ENCODE assay signal across 7 cellular contexts in genomic region chr1:121271143-121271715, GRCh38.
DNase-seq lines count a peak whose midpoint lies in the region; ATAC-seq, FAIRE-seq and TF ChIP-seq lines count a peak whose summit lies in the region.
"Not testable (repeated sequence)": the region's sequence is repeated elsewhere in the genome, so short reads cannot be mapped to it uniquely, and the experiment has no call there.

No MANE protein-coding gene starts in this region.

- H3K4me1 ChIP-seq in GM12878 (ENCODE audit: control insufficient read depth, insufficient read depth, low read length) = not testable (repeated sequence)

- not testable (repeated sequence) for H3K36me3 ChIP-seq in GM12878 (ENCODE audit: control insufficient read depth in 2 of 2, insufficient read depth in 2 of 2, low read length in 1 of 2)

- H3K79me2 ChIP-seq in GM12878 (ENCODE audit: control insufficient read depth, insufficient read depth, low read length) = not testable (repeated sequence)

- not testable (repeated sequence) for BruUV-seq in GM12878 (replicated peaks; lab: Mats Ljungman, UMichigan)

- peak; percentile 36 for ATAC-seq in GM18519 (IDR thresholded peaks at IDR 0.05; ENCODE audit: low FRiP score, unreplicated experiment)
- peak; percentile 48 for ATAC-seq in GM21390 (IDR thresholded peaks at IDR 0.05; ENCODE audit: unreplicated experiment)
- ATAC-seq in HG02852 (IDR thresholded peaks at IDR 0.05; ENCODE audit: unreplicated experiment) = peak; percentile 48
- ATAC-seq in HG03196 (IDR thresholded peaks at IDR 0.05; ENCODE audit: unreplicated experiment) = peak; percentile 66
- ATAC-seq in GM12878 = peak; percentile 80

- H3K4me3 ChIP-seq in NB4 (ENCODE audit: low read depth, low read length); GM12878: not testable (repeated sequence)

- TF ChIP-seq EP300 in GM12878 (IDR thresholded peaks at IDR 0.05; ENCODE audit: borderline replicate concordance in 1 of 2, control insufficient read depth in 1 of 2, low read depth in 2 of 2, low read length in 2 of 2) = not testable (repeated sequence)

- not testable (repeated sequence) for TF ChIP-seq RAD21 in GM12878 (IDR thresholded peaks at IDR 0.05; ENCODE audit: insufficient read depth, low read depth, low read length)

- not testable (repeated sequence) for H3K9ac ChIP-seq in GM12878 (ENCODE audit: control insufficient read depth, insufficient read depth, low read length)

- in situ Hi-C loops in GM12878 (cut with MboI) = not testable (repeated sequence)

- not testable (repeated sequence) for TF ChIP-seq POLR2A in NB4 (IDR thresholded peaks at IDR 0.05; ENCODE audit: extremely low read depth, insufficient read length); GM12878 (IDR thresholded peaks at IDR 0.05; ENCODE audit: low read depth, low read length)

- DNase-seq in NB4 (ENCODE audit: low read depth) (peak; percentile 37), medulla oblongata (ENCODE audit: extremely low spot score) (peak; percentile 6)
- not testable (repeated sequence) for DNase-seq in GM12878 (ENCODE audit: low read depth, low spot score)

- not testable (repeated sequence) for H3K27me3 ChIP-seq in GM12878 (replicated peaks in 1 of 2; ENCODE audit: control insufficient read depth in 2 of 2, insufficient read depth in 2 of 2, low read length in 1 of 2)

- POLR2A ChIA-PET in GM12878 (lab: Charles Lee) = not testable (repeated sequence)

- H3K27ac ChIP-seq in GM12878 (ENCODE audit: control insufficient read depth, insufficient read depth) = not testable (repeated sequence)

- RAD21 ChIA-PET in GM12878 (lab: Charles Lee; ENCODE audit: unreplicated experiment) = not testable (repeated sequence)

- H4K20me1 ChIP-seq in GM12878 (ENCODE audit: control insufficient read depth, insufficient read depth) = not testable (repeated sequence)

- SMC1A ChIA-PET in GM12878 (lab: Charles Lee; ENCODE audit: uncharacterized antibody, unreplicated experiment) = not testable (repeated sequence)

- CTCF ChIA-PET in GM12878 (lab: Yijun Ruan, JAX) = not testable (repeated sequence)

- WGBS in GM12878 (ENCODE audit: insufficient coverage, insufficient replicate concordance, low lambda C conversion rate, missing lambda C conversion rate) = 0% methylated on average over 2 of the region's 4 CpGs

- not testable (repeated sequence) for H3K4me2 ChIP-seq in GM12878 (ENCODE audit: control insufficient read depth, insufficient read depth)

- FAIRE-seq in GM12878 (lab: Jason Lieb, UNC) = not testable (repeated sequence)

- intact Hi-C loops in GM12878 (cut with micrococcal nuclease; ENCODE audit: unreplicated experiment) = not testable (repeated sequence)

- TF ChIP-seq CTCF in NB4 (IDR thresholded peaks at IDR 0.05; ENCODE audit: low read depth, low read length); GM12878 (IDR thresholded peaks at IDR 0.05 in 2 of 3, conservative IDR thresholded peaks at IDR 0.05 in 1 of 3; ENCODE audit: control insufficient read depth in 2 of 3, extremely low read depth in 1 of 3, insufficient read depth in 1 of 3, low read depth in 3 of 3, low read length in 3 of 3): not testable (repeated sequence)

- not testable (repeated sequence) for H2AFZ ChIP-seq in GM12878 (ENCODE audit: control insufficient read depth, low read depth, low read length)

- H3K9me3 ChIP-seq in GM12878 (replicated peaks; ENCODE audit: control insufficient read depth, insufficient read depth, low read length) = not testable (repeated sequence)
